ENCODE assay signal across 19 cellular contexts in the genomic region with DNA sequence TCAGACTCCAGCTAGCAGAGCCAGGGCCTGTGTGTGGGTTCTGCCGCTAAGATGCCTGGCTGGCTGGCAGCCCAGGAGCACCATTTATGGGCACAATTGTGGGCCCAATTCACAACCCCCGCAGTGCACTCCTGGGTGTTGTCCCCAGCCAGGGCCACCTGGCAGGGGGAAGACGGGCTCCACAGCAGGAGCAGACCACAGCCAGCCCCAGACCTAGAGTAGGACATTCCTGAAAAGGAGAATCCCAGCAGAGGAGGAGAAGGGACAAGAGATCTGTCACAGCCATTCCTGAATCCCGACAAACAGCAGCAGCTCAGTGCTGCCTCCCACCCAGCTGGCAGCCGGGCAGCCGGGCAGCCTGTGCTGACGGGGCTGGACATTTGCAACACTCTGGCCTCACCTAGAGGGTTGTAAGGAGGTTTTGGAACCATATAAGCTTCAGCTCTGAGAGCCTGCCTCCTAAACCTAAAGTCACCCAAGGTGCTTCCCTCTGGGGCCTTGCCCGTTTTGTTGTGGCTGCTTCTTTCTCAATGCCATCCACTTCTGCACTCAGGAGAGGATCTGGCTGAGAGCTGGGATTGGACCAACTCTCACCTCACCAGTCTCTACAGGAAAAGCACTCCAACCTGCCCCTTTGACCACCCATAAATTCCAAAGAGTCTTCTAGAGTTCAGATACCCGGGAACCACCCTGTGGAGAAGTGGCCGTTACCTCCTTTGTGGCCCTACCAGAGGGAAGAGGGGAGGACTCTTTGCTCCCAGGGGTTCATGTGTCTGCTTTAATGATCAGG. TPM values are rescaled to one million over a fixed set of nuclear protein-coding genes. Genes with fewer than 3 reads are reported as not detected.
A peak's percentile ranks its signal among the peaks of the same experiment; 100 is the strongest.
DNase-seq lines count a peak whose midpoint lies in the region; ATAC-seq, FAIRE-seq and TF ChIP-seq lines count a peak whose summit lies in the region.
"Had no signal": no experiment of that assay in that cellular context is flagged by ENCODE, and none has a peak within 500 bp of the region (broad histone marks: within the 10 kb centered on the region; RNA-seq: fewer than 3 reads in every experiment).

No MANE protein-coding gene starts in this region.

- H3K4me1 ChIP-seq in A549 (peaks cover under 1% of the 10 kb centered on the region), GM23338 (ENCODE audit: insufficient read depth) (peaks cover 26% of the 10 kb centered on the region), PC-9 (replicated peaks; ENCODE audit: insufficient read depth) (peaks cover 4% of the 10 kb centered on the region)

- TF ChIP-seq EP300 in A549 (IDR thresholded peaks at IDR 0.05), result no peak

- H3K9me3 ChIP-seq in A549 (no peaks in the 10 kb centered on the region), PC-9 (ENCODE audit: insufficient read depth, low read depth) (no peaks in the 10 kb centered on the region)
- H3K9me3 ChIP-seq: testis had no signal

- DNase-seq in A549 (ENCODE audit: low read depth in 1 of 2, low spot score in 1 of 2) (peak in 1 of 2 experiments; percentile 23), GM23338 (ENCODE audit: low spot score) (no peak), coronary artery (ENCODE audit: low spot score) (peak; percentile 69), posterior vena cava (ENCODE audit: low spot score) (peak; percentile 73), PC-9 (no peak), GM13976 (ENCODE audit: low spot score) (no peak)
- DNase-seq: activated CD4-positive, CD25-positive, alpha-beta regulatory T cell; activated CD8-positive, alpha-beta memory T cell treated with anti-CD3 and anti-CD28 coated beads for 24 hours; activated T-cell treated with anti-CD3 and anti-CD28 coated beads, Interleukin-2, amount 50 U/mL, for 72 hours; CD8-positive, alpha-beta memory T cell; KBM-7; stimulated activated CD4-positive, alpha-beta T cell treated with anti-CD3 and anti-CD28 coated beads, Interleukin-12 subunit alpha, Interleukin-12 subunit beta, amount 100 ng/mL, for 4 hours; T-helper 17 cell; testis had no signal

- no peaks in the 10 kb centered on the region; the same call in 2 of the 3 replicates for H3K36me3 Mint-ChIP-seq in GM23338 (ENCODE audit: low read depth)
- H3K36me3 Mint-ChIP-seq: naive thymus-derived CD8-positive, alpha-beta T cell had no signal

- no TSS peak for BruUV-seq in PC-9 (replicated peaks; lab: Mats Ljungman, UMichigan)

- peaks cover 2% of the 10 kb centered on the region for H3K27me3 Mint-ChIP-seq in GM23338 (ENCODE audit: insufficient read depth, low read depth, poor library complexity)
- H3K27me3 Mint-ChIP-seq: naive thymus-derived CD8-positive, alpha-beta T cell; T-helper 17 cell had no signal

- H3K4me3 ChIP-seq in A549 (no peak overlapping the region), GM23338 (no peak overlapping the region), coronary artery (no peak overlapping the region), PC-9 (no peak overlapping the region)
- H3K4me3 ChIP-seq: testis had no signal

- H3K27me3 ChIP-seq in GM23338 (ENCODE audit: insufficient read depth), result no peaks in the 10 kb centered on the region
- H3K27me3 ChIP-seq in PC-9 (ENCODE audit: insufficient read depth, low read depth), result peaks cover 7% of the 10 kb centered on the region; the same call in 1 of the 2 replicates
- H3K27me3 ChIP-seq: testis had no signal

- H3F3A ChIP-seq in GM23338 (replicated peaks; ENCODE audit: low read depth) (no peaks in the 10 kb centered on the region; the same call in 1 of the 2 replicates), PC-9 (ENCODE audit: insufficient read depth, low read depth) (peaks cover 6% of the 10 kb centered on the region; the same call in 1 of the 2 replicates)

- peaks cover 9% of the 10 kb centered on the region for H3K79me2 ChIP-seq in GM23338 (replicated peaks; ENCODE audit: insufficient read depth)
- peaks cover 9% of the 10 kb centered on the region for H3K79me2 ChIP-seq in PC-9 (ENCODE audit: low read depth)

- in situ Hi-C loops in GM13976 (cut with MboI; ENCODE audit: low sequenced_read_pairs, unreplicated experiment), result no loop called here

- H3K9me2 ChIP-seq in GM23338 (ENCODE audit: insufficient read depth) (peaks cover 13% of the 10 kb centered on the region; the same call in 1 of the 2 replicates), PC-9 (ENCODE audit: insufficient read depth) (no peaks in the 10 kb centered on the region)

- TF ChIP-seq CTCF in A549 (IDR thresholded peaks at IDR 0.05), result no peak
- TF ChIP-seq CTCF in GM23338 (conservative IDR thresholded peaks at IDR 0.05; ENCODE audit: low read depth in 2 of 2), result peak in 1 of 2 experiments; percentile 17; a peak in 2 of 4 replicates
- TF ChIP-seq CTCF in coronary artery (IDR thresholded peaks at IDR 0.05), result no peak
- TF ChIP-seq CTCF in PC-9 (conservative IDR thresholded peaks at IDR 0.05), result no peak
- TF ChIP-seq CTCF in GM13976 (IDR thresholded peaks at IDR 0.05; ENCODE audit: borderline replicate concordance, control extremely low read depth, extremely low read depth, insufficient read depth, missing control alignments), result no peak

- H4K20me1 ChIP-seq in GM23338 (replicated peaks; ENCODE audit: insufficient read depth), result peaks cover under 1% of the 10 kb centered on the region; the same call in 1 of the 2 replicates
- no peaks in the 10 kb centered on the region; the same call in 1 of the 2 replicates for H4K20me1 ChIP-seq in PC-9 (ENCODE audit: insufficient read depth)

- intact Hi-C loops in posterior vena cava (cut with DNase I), result no loop called here
- intact Hi-C loops in PC-9 (cut with micrococcal nuclease; ENCODE audit: unreplicated experiment), result loop anchor here (10.0 kb wide), 1 partner anchor 180 kb away; no protein-coding TSS in a partner anchor

- CTCF ChIA-PET in A549 (lab: Yijun Ruan, JAX), result interaction anchor here (1.1 to 1.7 kb wide), 3 partner anchors 15 to 34 kb away, joined by 3 to 6 read pairs (median 3); no protein-coding TSS in a partner anchor
- CTCF ChIA-PET in PC-9 (lab: Charles Lee), result interaction anchor here (0.6 kb wide), 2 partner anchors 50 to 276 kb away, joined by 3 read pairs; no protein-coding TSS in a partner anchor

- no peak for TF ChIP-seq POLR2A in A549 (IDR thresholded peaks at IDR 0.05; ENCODE audit: low read length)

- H3K36me3 ChIP-seq in GM23338 (ENCODE audit: insufficient read depth) (no peaks in the 10 kb centered on the region), PC-9 (ENCODE audit: low read depth) (no peaks in the 10 kb centered on the region)

- peaks cover 27% of the 10 kb centered on the region for H3K4me1 Mint-ChIP-seq in GM23338

- no peaks in the 10 kb centered on the region for H3K9me3 Mint-ChIP-seq in GM23338
- H3K9me3 Mint-ChIP-seq: activated naive CD4-positive, alpha-beta T cell treated with anti-CD3 and anti-CD28 coated beads, Interleukin-2, amount 50 U/mL, for 72 hours; activated T-cell treated with anti-CD3 and anti-CD28 coated beads, Interleukin-2, amount 50 U/mL, for 72 hours had no signal

- 49% methylated on average over 10 of the region's 10 CpGs for WGBS in A549 (ENCODE audit: missing lambda C conversion rate)

- H3K27ac Mint-ChIP-seq in GM23338, result no peak overlapping the region
- H3K27ac Mint-ChIP-seq: activated naive CD4-positive, alpha-beta T cell treated with anti-CD3 and anti-CD28 coated beads, Interleukin-2, amount 50 U/mL, for 72 hours; activated T-cell treated with anti-CD3 and anti-CD28 coated beads, Interleukin-2, amount 50 U/mL, for 72 hours; T-helper 17 cell had no signal

- ATAC-seq in A549 (peak; percentile 15 to 36; a peak in 1 of 6 replicates), GM23338 (0 out of 3 replicates have a peak, but pooled peaks have one; percentile 5), GM21381 (IDR thresholded peaks at IDR 0.05; ENCODE audit: unreplicated experiment) (no peak)
- ATAC-seq: activated naive CD4-positive, alpha-beta T cell treated with anti-CD3 and anti-CD28 coated beads, Interleukin-2, amount 50 U/mL, for 72 hours; activated T-cell treated with anti-CD3 and anti-CD28 coated beads, Interleukin-2, amount 50 U/mL, for 72 hours; naive thymus-derived CD8-positive, alpha-beta T cell; T-helper 17 cell had no signal

- H3K4me2 ChIP-seq in A549, result no peak overlapping the region
- H3K4me2 ChIP-seq in GM23338, result no peak overlapping the region
- H3K4me2 ChIP-seq in PC-9, result no peak overlapping the region

- TF ChIP-seq RAD21 in A549 (conservative IDR thresholded peaks at IDR 0.05 in 1 of 2, IDR thresholded peaks at IDR 0.05 in 1 of 2), result no peak

- POLR2A ChIA-PET in A549 (lab: Yijun Ruan, JAX) (no interaction called here), PC-9 (lab: Charles Lee; ENCODE audit: unreplicated experiment) (interaction anchor here (0.6 kb wide), 1 partner anchor 1762 kb away, joined by 5 read pairs; no protein-coding TSS in a partner anchor)

- H3K27ac ChIP-seq in A549 (no peak overlapping the region), GM23338 (ENCODE audit: low read depth) (no peak overlapping the region), coronary artery (peak overlapping the region; percentile 33 to 43), PC-9 (no peak overlapping the region)
- H3K27ac ChIP-seq: testis had no signal

- no peak for FAIRE-seq in A549 (lab: Jason Lieb, UNC)
- FAIRE-seq: colon, endometrium had no signal

- no peak overlapping the region for H3K4me3 Mint-ChIP-seq in GM23338
- H3K4me3 Mint-ChIP-seq: activated T-cell treated with anti-CD3 and anti-CD28 coated beads, Interleukin-2, amount 50 U/mL, for 72 hours; CD8-positive, alpha-beta memory T cell; naive thymus-derived CD8-positive, alpha-beta T cell; T-helper 17 cell had no signal

- H2AFZ ChIP-seq in GM23338 (peak overlapping the region; percentile 66), PC-9 (no peak overlapping the region)

TF ChIP-seq in A549, 52 proteins besides CTCF, POLR2A, EP300 and RAD21:
- TF ChIP-seq ZSCAN20 (CRISPR knock-in tag; IDR thresholded peaks at IDR 0.05), result no peak
- TF ChIP-seq JUN (IDR thresholded peaks at IDR 0.05), result no peak

TF ChIP-seq in GM23338, 12 proteins besides CTCF, POLR2A, EP300 and RAD21:
- TF ChIP-seq CREB1 (CRISPR knock-in tag; IDR thresholded peaks at IDR 0.05; ENCODE audit: low read depth) (no peak), ZNF331 (CRISPR knock-in tag; IDR thresholded peaks at IDR 0.05; ENCODE audit: low read depth) (no peak), NANOG (IDR thresholded peaks at IDR 0.05; ENCODE audit: borderline replicate concordance) (no peak), EZH2 (IDR thresholded peaks at IDR 0.05; ENCODE audit: low read depth, unreplicated experiment) (no peak), JUNB (IDR thresholded peaks at IDR 0.05; ENCODE audit: unreplicated experiment) (no peak)

RNA-seq across cellular contexts. Expression of gene TMEM177, which starts 4.1 kb away (rescaled TPM):
- polyA plus RNA-seq in A549 (2011; rRNA removed), result 20.2 and 21.1 TPM in 2 replicates
- 34.7 and 55.4 TPM in 2 replicates for polyA plus RNA-seq in A549 (2012; cell fraction: cytosol; rRNA removed)
- polyA plus RNA-seq in A549 (2012; cell fraction: nucleus; rRNA removed), result 34.6 and 43.7 TPM in 2 replicates
- 19.2 to 20.0 TPM (median 19.5 TPM) in 3 replicates for polyA plus RNA-seq in A549 (2017; fragmentation: RNase III; extraction: RNeasy Plus Mini Kit Qiagen cat#74134 plus additional on column Dnase treatment)
- 21.1 and 23.0 TPM in 2 replicates for polyA minus RNA-seq in A549 (2011; rRNA and poly(A)+ RNA removed)
- total RNA-seq in GM23338 (2014; rRNA removed; shearing (Covaris generic)), result 52.0 and 58.7 TPM in 2 replicates
- polyA plus RNA-seq in GM23338 (2016; fragmentation: Nextera tagmentation; extraction: Ambion mirVana), result 45.1 and 50.5 TPM in 2 replicates
- 1 to 10 TPM; 5.3 TPM for total RNA-seq in posterior vena cava
- 18.2 and 18.4 TPM in 2 replicates for total RNA-seq in PC-9 (2021)

Comparison
In these comparisons a context has a peak if more than half of its experiments do, and no peak if none do; other contexts are left out.
1. DNase-seq: peak in coronary artery (single experiment) and posterior vena cava (single experiment); none in GM23338 (single experiment), PC-9 (0 of 2) and GM13976 (single experiment).
2. H3K27ac ChIP-seq: peak in coronary artery (2 of 2); none in A549 (0 of 2), GM23338 (single experiment) and PC-9 (single experiment).